ENCODE assay signal across 8 cellular contexts in the genomic region with DNA sequence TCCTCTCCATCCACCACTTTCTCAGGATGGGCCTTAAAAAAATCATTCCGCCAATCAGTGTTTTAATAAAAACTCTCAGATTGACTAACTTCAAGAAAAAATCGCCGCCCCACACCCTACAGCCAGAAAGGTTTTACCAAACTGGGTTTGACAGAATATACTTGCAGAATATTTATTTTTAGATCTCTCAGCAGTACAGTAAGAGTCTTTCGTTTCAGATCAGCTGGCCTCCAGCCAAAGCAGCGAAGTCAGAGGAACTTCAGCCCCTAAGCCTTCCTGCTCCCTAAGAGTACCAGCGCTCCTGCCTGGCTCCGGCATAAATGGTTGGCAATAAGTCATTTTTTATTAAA. TPM values are rescaled to one million over a fixed set of nuclear protein-coding genes. Genes with fewer than 3 reads are reported as not detected.
DNase-seq lines count a peak whose midpoint lies in the region; ATAC-seq, FAIRE-seq and TF ChIP-seq lines count a peak whose summit lies in the region.

No MANE protein-coding gene starts in this region.

- intact Hi-C loops in heart right ventricle (cut with DNase I) = loop anchor here in 1 of 10 donors (10.0 kb wide), 1 partner anchor 109 kb away; no protein-coding TSS in a partner anchor
- intact Hi-C loops in spleen (cut with DNase I; ENCODE audit: low total_unique reads) = no loop called here

- TF ChIP-seq POLR2A in spleen (IDR thresholded peaks at IDR 0.05) = no peak

- no peaks in the 10 kb centered on the region for H4K20me1 ChIP-seq in BLaER1

- ATAC-seq in GM19035 (IDR thresholded peaks at IDR 0.05; ENCODE audit: unreplicated experiment) (peak; percentile 58), HG03175 (IDR thresholded peaks at IDR 0.05; ENCODE audit: unreplicated experiment) (peak; percentile 50), heart right ventricle (peak; percentile 66 to 91 (median 81))

- H3K9ac ChIP-seq in BLaER1 = peak overlapping the region; percentile 82

- H3K27ac ChIP-seq in BLaER1 (peak overlapping the region; percentile 97), heart right ventricle (peak overlapping the region in 9 of 10 donors; percentile 35 to 87 (median 73)), spleen (peak overlapping the region; percentile 10 to 90 (median 86))

- H3K36me3 ChIP-seq in BLaER1 (peaks cover 69% of the 10 kb centered on the region), heart right ventricle (peaks cover 0 to 88% (median 12%) of the 10 kb centered on the region in 9 donors), spleen (peaks cover 0 to 84% (median 19%) of the 10 kb centered on the region in 6 donors)

- peak; percentile 48 to 52 for DNase-seq in activated CD4-positive, alpha-beta T cell treated with anti-CD3 and anti-CD28 coated beads, Interleukin-2, amount 50 U/mL, for 48 hours
- peak; percentile 73 to 87 for DNase-seq in heart right ventricle
- DNase-seq in spleen = peak; percentile 88
- DNase-seq in HTR-8/SVneo (ENCODE audit: insufficient read length, low spot score) = no peak
- DNase-seq in NK-92 (lab: John Stamatoyannopoulos, UW; ENCODE audit: unreplicated experiment) = no peak

- H3K27me3 ChIP-seq in BLaER1 (no peaks in the 10 kb centered on the region), heart right ventricle (no peaks in the 10 kb centered on the region), spleen (replicated peaks in 1 of 7) (no peaks in the 10 kb centered on the region)

- TF ChIP-seq CTCF in heart right ventricle (IDR thresholded peaks at IDR 0.05) (no peak), spleen (IDR thresholded peaks at IDR 0.05 in 8 of 11, conservative IDR thresholded peaks at IDR 0.05 in 3 of 11) (no peak)

- 12 to 27% methylated on average over 7 of the region's 7 CpGs for WGBS in heart right ventricle, 2 donors
- 24 to 30% (median 28%) methylated on average over 7 of the region's 7 CpGs for WGBS in spleen, 5 donors

- H3K4me2 ChIP-seq in BLaER1 = peak overlapping the region; percentile 90

- no peak for FAIRE-seq in HTR-8/SVneo (lab: Jason Lieb, UNC)

- H3K4me1 ChIP-seq in BLaER1 (peaks cover 84% of the 10 kb centered on the region), heart right ventricle (peaks cover 12 to 55% (median 37%) of the 10 kb centered on the region in 9 donors), spleen (peaks cover 17 to 69% (median 39%) of the 10 kb centered on the region in 6 donors)

- H3K4me3 ChIP-seq in BLaER1 (no peak overlapping the region; the same call in 1 of the 2 replicates), heart right ventricle (peak overlapping the region in 7 of 10 donors; percentile 9 to 36 (median 21)), spleen (peak overlapping the region in 1 of 8 donors; percentile 56)

- no peaks in the 10 kb centered on the region for H3K9me3 ChIP-seq in BLaER1
- no peaks in the 10 kb centered on the region for H3K9me3 ChIP-seq in heart right ventricle
- no peaks in the 10 kb centered on the region for H3K9me3 ChIP-seq in spleen

RNA-seq across cellular contexts. Expression of a gene that starts 24.7 kb away (rescaled TPM):
- total RNA-seq in heart right ventricle = 10 to 100 TPM; 21.7 to 42.6 (median 28.6) TPM
- polyA plus RNA-seq in heart right ventricle = 10 to 100 TPM; 17.3 to 19.3 TPM
- 10 to 100 TPM; 10.9 to 20.9 (median 17.5) TPM for total RNA-seq in spleen
- 10 to 100 TPM; 12.2 to 15.0 (median 13.3) TPM for polyA plus RNA-seq in spleen

Comparison
In these comparisons a context has a peak if more than half of its experiments do, and no peak if none do; other contexts are left out.
1. DNase-seq: peak in activated CD4-positive, alpha-beta T cell treated with anti-CD3 and anti-CD28 coated beads, Interleukin-2, amount 50 U/mL, for 48 hours (2 of 2), heart right ventricle (2 of 2) and spleen (single experiment); none in HTR-8/SVneo (single experiment) and NK-92 (single experiment).
2. Peak in every context shown above with its lines, with median percentiles within 50 percentile points of each other: H3K27ac ChIP-seq and ATAC-seq.